ENCODE assay signal across 34 cellular contexts in the genomic region with DNA sequence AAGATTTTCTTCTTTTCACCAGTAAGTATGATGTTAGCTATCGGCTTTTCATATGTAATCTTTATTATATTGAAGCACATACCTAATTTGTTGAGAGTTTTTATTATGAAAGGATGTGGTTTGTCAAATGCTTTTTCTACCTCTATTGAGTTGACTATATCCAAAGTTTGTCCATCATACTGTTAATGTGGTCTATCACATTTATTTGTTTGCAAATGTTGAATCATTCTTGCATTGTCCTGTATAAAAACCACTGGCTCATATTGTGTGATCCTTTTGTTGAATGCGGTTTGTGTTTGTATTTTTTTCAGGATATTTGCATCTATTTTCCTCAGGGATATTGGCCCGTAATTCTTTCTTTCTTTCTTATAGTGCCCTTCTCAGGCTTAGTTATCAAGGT.
"Had no signal": no experiment of that assay in that cellular context is flagged by ENCODE, and none has a peak within 500 bp of the region (broad histone marks: within the 10 kb centered on the region; RNA-seq: fewer than 3 reads in every experiment).

No MANE protein-coding gene starts in this region.

- H3K36me3 Mint-ChIP-seq: activated CD8-positive, alpha-beta memory T cell treated with anti-CD3 and anti-CD28 coated beads, Interleukin-2, amount 10 ng/mL, durations not matched to agents 7 days and 5 days; activated naive CD4-positive, alpha-beta T cell treated with anti-CD3 and anti-CD28 coated beads, Interleukin-2, amount 10 ng/mL, durations not matched to agents 7 days and 5 days; activated naive CD4-positive, alpha-beta T cell treated with anti-CD3 and anti-CD28 coated beads, Interleukin-2, amount 50 U/mL, for 24 hours; activated naive CD8-positive, alpha-beta T cell; activated naive CD8-positive, alpha-beta T cell treated with anti-CD3 and anti-CD28 coated beads, Interleukin-2, amount 10 ng/mL, durations not matched to agents 7 days and 5 days; brain had no signal

- H3K27ac Mint-ChIP-seq: activated B cell treated with CpG ODN at 0.5 μM for 24 hours; activated CD4-positive, alpha-beta memory T cell treated with anti-CD3 and anti-CD28 coated beads, Interleukin-2, amount 10 ng/mL, durations not matched to agents 7 days and 5 days; activated CD4-positive, alpha-beta T cell treated with anti-CD3 and anti-CD28 coated beads, Interleukin-2, amount 10 ng/mL, durations not matched to agents 7 days and 5 days; activated CD8-positive, alpha-beta memory T cell treated with anti-CD3 and anti-CD28 coated beads, Interleukin-2, amount 10 ng/mL, durations not matched to agents 7 days and 5 days; activated CD8-positive, alpha-beta T cell treated with anti-CD3 and anti-CD28 coated beads, Interleukin-2, amount 10 ng/mL, durations not matched to agents 7 days and 5 days; activated naive CD4-positive, alpha-beta T cell treated with anti-CD3 and anti-CD28 coated beads, Interleukin-2, amount 10 ng/mL, durations not matched to agents 7 days and 5 days; activated naive CD4-positive, alpha-beta T cell treated with anti-CD3 and anti-CD28 coated beads, Interleukin-2, amount 50 U/mL, for 24 hours; activated naive CD8-positive, alpha-beta T cell; activated naive CD8-positive, alpha-beta T cell treated with anti-CD3 and anti-CD28 coated beads, Interleukin-2, amount 10 ng/mL, durations not matched to agents 7 days and 5 days; activated naive CD8-positive, alpha-beta T cell treated with anti-CD3 and anti-CD28 coated beads, Interleukin-2, amount 50 U/mL, for 24 hours; activated T-cell treated with anti-CD3 and anti-CD28 coated beads, Interleukin-2, amount 50 U/mL, for 24 hours; activated T-helper 2 cell treated with anti-CD3 and anti-CD28 coated beads, Interferon-gamma antibody, Interleukin-2, Interleukin-4, amounts not matched to agents 10 μg/mL and 5 μg/mL and 100 μg/mL, durations not matched to agents 14 hours and 24 hours and 36 hours; brain; T-helper 1 cell treated with Interleukin-12 subunit alpha and Interleukin-12 subunit beta and Interleukin-4 antibody, amounts not matched to agents 30 μg/mL and 1 μg/mL, for 36 hours; T-helper 2 cell treated with Interferon-gamma antibody and Interleukin-4, amounts not matched to agents 5 μg/mL and 100 μg/mL, for 36 hours had no signal

- H3K4me1 Mint-ChIP-seq: activated B cell treated with CpG ODN at 0.5 μM for 24 hours; activated CD4-positive, alpha-beta memory T cell treated with anti-CD3 and anti-CD28 coated beads, Interleukin-2, amount 10 ng/mL, durations not matched to agents 7 days and 5 days; activated CD4-positive, alpha-beta T cell treated with anti-CD3 and anti-CD28 coated beads, Interleukin-2, amount 10 ng/mL, durations not matched to agents 7 days and 5 days; activated CD8-positive, alpha-beta memory T cell treated with anti-CD3 and anti-CD28 coated beads, Interleukin-2, amount 10 ng/mL, durations not matched to agents 7 days and 5 days; activated naive CD4-positive, alpha-beta T cell treated with anti-CD3 and anti-CD28 coated beads, Interleukin-2, amount 10 ng/mL, durations not matched to agents 7 days and 5 days; activated naive CD4-positive, alpha-beta T cell treated with anti-CD3 and anti-CD28 coated beads, Interleukin-2, amount 50 U/mL, for 24 hours; activated naive CD8-positive, alpha-beta T cell treated with anti-CD3 and anti-CD28 coated beads, Interleukin-2, amount 10 ng/mL, durations not matched to agents 7 days and 5 days; activated naive CD8-positive, alpha-beta T cell treated with anti-CD3 and anti-CD28 coated beads, Interleukin-2, amount 50 U/mL, for 24 hours; brain; central memory CD8-positive, alpha-beta T cell had no signal

- H3K27me3 Mint-ChIP-seq: activated B cell treated with CpG ODN at 0.5 μM for 24 hours; activated CD4-positive, alpha-beta memory T cell treated with anti-CD3 and anti-CD28 coated beads, Interleukin-2, amount 10 ng/mL, durations not matched to agents 7 days and 5 days; activated CD4-positive, alpha-beta T cell treated with anti-CD3 and anti-CD28 coated beads, Interleukin-2, amount 10 ng/mL, durations not matched to agents 7 days and 5 days; activated CD8-positive, alpha-beta memory T cell treated with anti-CD3 and anti-CD28 coated beads, Interleukin-2, amount 10 ng/mL, durations not matched to agents 7 days and 5 days; activated naive CD4-positive, alpha-beta T cell treated with anti-CD3 and anti-CD28 coated beads, Interleukin-2, amount 10 ng/mL, durations not matched to agents 7 days and 5 days; activated naive CD4-positive, alpha-beta T cell treated with anti-CD3 and anti-CD28 coated beads, Interleukin-2, amount 50 U/mL, for 24 hours; activated naive CD8-positive, alpha-beta T cell; activated naive CD8-positive, alpha-beta T cell treated with anti-CD3 and anti-CD28 coated beads, Interleukin-2, amount 10 ng/mL, durations not matched to agents 7 days and 5 days; activated naive CD8-positive, alpha-beta T cell treated with anti-CD3 and anti-CD28 coated beads, Interleukin-2, amount 50 U/mL, for 24 hours; activated T-cell treated with anti-CD3 and anti-CD28 coated beads, Interleukin-2, amount 50 U/mL, for 24 hours; brain; central memory CD8-positive, alpha-beta T cell had no signal

- ATAC-seq: activated CD8-positive, alpha-beta memory T cell treated with anti-CD3 and anti-CD28 coated beads, Interleukin-2, amount 10 ng/mL, durations not matched to agents 7 days and 5 days; activated CD8-positive, alpha-beta T cell treated with anti-CD3 and anti-CD28 coated beads, Interleukin-2, amount 10 ng/mL, durations not matched to agents 7 days and 5 days; activated naive CD8-positive, alpha-beta T cell treated with anti-CD3 and anti-CD28 coated beads, Interleukin-2, amount 50 U/mL, for 24 hours had no signal

- H3K4me1 ChIP-seq: ascending aorta had no signal

- H3K27ac ChIP-seq: ascending aorta, cardiac muscle cell, VCaP had no signal

- DNase-seq: activated B cell treated with CpG ODN at 0.5 μM for 24 hours; activated CD4-positive, alpha-beta memory T cell treated with anti-CD3 and anti-CD28 coated beads, Interleukin-2, amount 10 ng/mL, durations not matched to agents 7 days and 5 days; activated CD4-positive, alpha-beta T cell treated with anti-CD3 and anti-CD28 coated beads for 48 hours; activated CD4-positive, alpha-beta T cell treated with anti-CD3 and anti-CD28 coated beads, Interleukin-2, amount 10 ng/mL, durations not matched to agents 7 days and 5 days; activated CD4-positive, alpha-beta T cell treated with anti-CD3 and anti-CD28 coated beads, Interleukin-2, amount 50 U/mL, for 48 hours; activated CD4-positive, CD25-positive, alpha-beta regulatory T cell treated with anti-CD3 and anti-CD28 coated beads, Interleukin-2, amount 50 U/mL, for 72 hours; activated CD8-positive, alpha-beta memory T cell treated with anti-CD3 and anti-CD28 coated beads for 24 hours; activated CD8-positive, alpha-beta memory T cell treated with anti-CD3 and anti-CD28 coated beads, Interleukin-2, amount 10 ng/mL, durations not matched to agents 7 days and 5 days; activated CD8-positive, alpha-beta memory T cell treated with anti-CD3 and anti-CD28 coated beads, Interleukin-2, amount 50 U/mL, for 48 hours; activated CD8-positive, alpha-beta T cell treated with anti-CD3 and anti-CD28 coated beads, Interleukin-2, amount 10 ng/mL, durations not matched to agents 7 days and 5 days; activated effector memory CD4-positive, alpha-beta T cell treated with Interleukin-2 at 50 U/mL for 16 hours; activated gamma-delta T cell; activated naive CD4-positive, alpha-beta T cell treated with anti-CD3 and anti-CD28 coated beads, Interleukin-2, amount 10 ng/mL, durations not matched to agents 7 days and 5 days; activated naive CD4-positive, alpha-beta T cell treated with Interleukin-2 at 50 U/mL for 16 hours; activated naive CD8-positive, alpha-beta T cell treated with anti-CD3 and anti-CD28 coated beads, Interleukin-2, amount 10 ng/mL, durations not matched to agents 7 days and 5 days; activated naive CD8-positive, alpha-beta T cell treated with anti-CD3 and anti-CD28 coated beads, Interleukin-2, amount 50 U/mL, for 24 hours; activated T-cell treated with anti-CD3 and anti-CD28 coated beads, Interleukin-2, amount 50 U/mL, for 24 hours; activated T-cell treated with anti-CD3 and anti-CD28 coated beads, Interleukin-2, amount 50 U/mL, for 48 hours; amygdala; anterior cingulate cortex; caudate nucleus; cerebellar nuclear complex; T-helper 2 cell; T-helper 9 cell had no signal

- H3K4me3 ChIP-seq: ascending aorta, cardiac muscle cell had no signal

- H3K4me3 Mint-ChIP-seq: activated B cell treated with CpG ODN at 0.5 μM for 24 hours; activated CD4-positive, alpha-beta memory T cell treated with anti-CD3 and anti-CD28 coated beads, Interleukin-2, amount 10 ng/mL, durations not matched to agents 7 days and 5 days; activated CD4-positive, alpha-beta T cell treated with anti-CD3 and anti-CD28 coated beads, Interleukin-2, amount 10 ng/mL, durations not matched to agents 7 days and 5 days; activated CD8-positive, alpha-beta memory T cell treated with anti-CD3 and anti-CD28 coated beads, Interleukin-2, amount 10 ng/mL, durations not matched to agents 7 days and 5 days; activated CD8-positive, alpha-beta T cell treated with anti-CD3 and anti-CD28 coated beads, Interleukin-2, amount 10 ng/mL, durations not matched to agents 7 days and 5 days; activated naive CD4-positive, alpha-beta T cell treated with anti-CD3 and anti-CD28 coated beads, Interleukin-2, amount 10 ng/mL, durations not matched to agents 7 days and 5 days; activated naive CD4-positive, alpha-beta T cell treated with anti-CD3 and anti-CD28 coated beads, Interleukin-2, amount 50 U/mL, for 24 hours; activated naive CD8-positive, alpha-beta T cell; activated naive CD8-positive, alpha-beta T cell treated with anti-CD3 and anti-CD28 coated beads, Interleukin-2, amount 10 ng/mL, durations not matched to agents 7 days and 5 days; activated naive CD8-positive, alpha-beta T cell treated with anti-CD3 and anti-CD28 coated beads, Interleukin-2, amount 50 U/mL, for 24 hours; activated T-cell treated with anti-CD3 and anti-CD28 coated beads, Interleukin-2, amount 50 U/mL, for 24 hours; brain; central memory CD8-positive, alpha-beta T cell; T-helper 1 cell treated with Interleukin-12 subunit alpha and Interleukin-12 subunit beta and Interleukin-4 antibody, amounts not matched to agents 30 μg/mL and 1 μg/mL, for 36 hours; T-helper 2 cell treated with Interferon-gamma antibody and Interleukin-4, amounts not matched to agents 5 μg/mL and 100 μg/mL, for 36 hours had no signal

- H3K27me3 ChIP-seq: ascending aorta, cardiac muscle cell had no signal

- H3K9me3 Mint-ChIP-seq: T-helper 1 cell treated with Interleukin-12 subunit alpha and Interleukin-12 subunit beta and Interleukin-4 antibody, amounts not matched to agents 30 μg/mL and 1 μg/mL, for 36 hours had no signal

- H3K36me3 ChIP-seq: ascending aorta, cardiac muscle cell had no signal
